8 cellular contexts compared by ENCODE assay signal in genomic region chr1:145927916-145928647, GRCh38. TPM values are rescaled to one million over a fixed set of nuclear protein-coding genes. Genes with fewer than 3 reads are reported as not detected.
DNase-seq lines count a peak whose midpoint lies in the region; ATAC-seq and TF ChIP-seq lines count a peak whose summit lies in the region.

No MANE protein-coding gene starts in this region.

- DNase-seq in NCI-H146 (lab: John Stamatoyannopoulos, UW) (peak; percentile 26), NCI-H146 treated with DMSO at 0.1 percent for 48 hours (lab: John Stamatoyannopoulos, UW; ENCODE audit: unreplicated experiment) (no peak), T-helper 17 cell (no peak), iPS DF 6.9 (ENCODE audit: low read depth, low spot score) (no peak), spleen (peak; percentile 81), HuH-7.5 (ENCODE audit: low spot score) (no peak), ACHN (no peak), sciatic nerve (ENCODE audit: low spot score) (no peak)

- in situ Hi-C loops in ACHN (cut with HindIII; ENCODE audit: low pct_ligation_motif_present, low pct_unique_long_range_greater_than_20kb, low sequenced_read_pairs), result no loop called here

- H3K27ac ChIP-seq in iPS DF 6.9 (ENCODE audit: low read length) (no peak overlapping the region), spleen (peak overlapping the region; percentile 95 to 99 (median 98))

- no peak for ATAC-seq in T-helper 17 cell
- no peak for ATAC-seq in sciatic nerve

- H3K4me3 ChIP-seq in iPS DF 6.9 (ENCODE audit: low read length) (peak overlapping the region; percentile 76; the same call in 1 of the 2 replicates), spleen (peak overlapping the region; percentile 55 to 85 (median 70))

- H3K4me1 Mint-ChIP-seq in T-helper 17 cell, result peaks cover 17% of the 10 kb centered on the region

- TF ChIP-seq CTCF in spleen (IDR thresholded peaks at IDR 0.05 in 8 of 11, conservative IDR thresholded peaks at IDR 0.05 in 3 of 11), result no peak

- H3K4me1 ChIP-seq in iPS DF 6.9 (ENCODE audit: control insufficient read depth, insufficient read depth, low read length) (no peaks in the 10 kb centered on the region), spleen (peaks cover 13 to 55% (median 39%) of the 10 kb centered on the region in 6 donors)

- H3K36me3 Mint-ChIP-seq in T-helper 17 cell (ENCODE audit: low read depth), result peaks cover 4% of the 10 kb centered on the region

- WGBS in iPS DF 6.9 (ENCODE audit: insufficient coverage, insufficient read length), result no CpG with 5 or more reads among the region's 20 CpGs
- WGBS in spleen, 5 donors, result 53 to 58% (median 57%) methylated on average over 20 of the region's 20 CpGs

- no peak for TF ChIP-seq POLR2A in spleen (IDR thresholded peaks at IDR 0.05)

- H3K4me3 Mint-ChIP-seq in T-helper 17 cell, result peak overlapping the region; percentile 58

- no peaks in the 10 kb centered on the region for H3K27me3 ChIP-seq in iPS DF 6.9 (ENCODE audit: control insufficient read depth, insufficient read depth, low read length)
- no peaks in the 10 kb centered on the region for H3K27me3 ChIP-seq in spleen (replicated peaks in 1 of 7)

- H3K9me3 ChIP-seq in T-helper 17 cell (ENCODE audit: control insufficient read depth, low read length, poor library complexity, severe bottlenecking) (no peaks in the 10 kb centered on the region), iPS DF 6.9 (ENCODE audit: control insufficient read depth, insufficient read depth, low read length) (no peaks in the 10 kb centered on the region), spleen (no peaks in the 10 kb centered on the region)

- intact Hi-C loops in spleen (cut with DNase I; ENCODE audit: low total_unique reads) (no loop called here), sciatic nerve (cut with DNase I) (no loop called here)

- H3K36me3 ChIP-seq in iPS DF 6.9 (ENCODE audit: control insufficient read depth, insufficient read depth, low read length) (no peaks in the 10 kb centered on the region; the same call in 1 of the 2 replicates), spleen (peaks cover 0 to 37% (median 13%) of the 10 kb centered on the region in 6 donors)

- no peaks in the 10 kb centered on the region for H3K27me3 Mint-ChIP-seq in T-helper 17 cell

- H3K27ac Mint-ChIP-seq in T-helper 17 cell, result no peak overlapping the region

RNA-seq across cellular contexts. Expression of gene RBM8A, which starts 0.8 kb away (rescaled TPM):
- total RNA-seq in T-helper 17 cell, result 100 to 1,000 TPM; 126 to 130 TPM
- total RNA-seq in spleen, result 100 to 1,000 TPM; 111 to 187 (median 122) TPM
- polyA plus RNA-seq in spleen, result 100 to 1,000 TPM in 2 of 3 donors, 10 to 100 TPM in 1; 87.0 to 117 (median 101) TPM
- total RNA-seq in sciatic nerve, result 93.8 TPM

RNA-seq across cellular contexts. Expression of gene PEX11B, which starts 9.6 kb away (rescaled TPM):
- total RNA-seq in T-helper 17 cell (10 to 100 TPM; 15.7 TPM), spleen (10 to 100 TPM; 23.4 to 35.4 (median 32.3) TPM), sciatic nerve (20.7 TPM)
- polyA plus RNA-seq in spleen, result 10 to 100 TPM; 20.3 to 28.0 (median 26.7) TPM

RNA-seq across cellular contexts. Expression of gene ITGA10, which starts 18.2 kb away (rescaled TPM):
- 1 to 10 TPM in 1 of 2 donors, under 1 TPM in 1; 0.70 to 1.3 TPM for total RNA-seq in T-helper 17 cell
- total RNA-seq in spleen, result 1 to 10 TPM in 6 of 7 donors, under 1 TPM in 1; 0.69 to 5.3 (median 3.0) TPM
- polyA plus RNA-seq in spleen, result 1 to 10 TPM; 1.0 to 2.1 (median 2.0) TPM
- 9.6 TPM for total RNA-seq in sciatic nerve

RNA-seq across cellular contexts. Expression of gene LIX1L, which starts 29.7 kb away (rescaled TPM):
- total RNA-seq in T-helper 17 cell (10 to 100 TPM; 36.6 to 44.1 TPM), spleen (10 to 100 TPM; 35.1 to 52.9 (median 39.5) TPM), sciatic nerve (57.6 TPM)
- 10 to 100 TPM; 11.0 to 17.8 (median 14.4) TPM for polyA plus RNA-seq in spleen

RNA-seq across cellular contexts. Expression of gene ANKRD34A, which starts 36.3 kb away (rescaled TPM):
- 1 to 10 TPM in 1 of 2 donors, under 1 TPM in 1; 0.70 to 1.7 TPM for total RNA-seq in T-helper 17 cell
- 1 to 10 TPM in 5 of 7 donors, under 1 TPM in 2; 0.79 to 3.1 (median 1.2) TPM for total RNA-seq in spleen
- under 1 TPM; 0.57 to 0.99 (median 0.62) TPM for polyA plus RNA-seq in spleen
- 1.2 TPM for total RNA-seq in sciatic nerve

Comparison
In these comparisons a context has a peak if more than half of its experiments do, and no peak if none do; other contexts are left out.
1. DNase-seq: peak in NCI-H146 (single experiment) and spleen (single experiment); none in NCI-H146 treated with DMSO at 0.1 percent for 48 hours (single experiment), T-helper 17 cell (0 of 3), iPS DF 6.9 (single experiment), HuH-7.5 (single experiment), ACHN (single experiment) and sciatic nerve (single experiment).